Comparison of ENCODE assay signal across 12 cellular contexts in the genomic region with DNA sequence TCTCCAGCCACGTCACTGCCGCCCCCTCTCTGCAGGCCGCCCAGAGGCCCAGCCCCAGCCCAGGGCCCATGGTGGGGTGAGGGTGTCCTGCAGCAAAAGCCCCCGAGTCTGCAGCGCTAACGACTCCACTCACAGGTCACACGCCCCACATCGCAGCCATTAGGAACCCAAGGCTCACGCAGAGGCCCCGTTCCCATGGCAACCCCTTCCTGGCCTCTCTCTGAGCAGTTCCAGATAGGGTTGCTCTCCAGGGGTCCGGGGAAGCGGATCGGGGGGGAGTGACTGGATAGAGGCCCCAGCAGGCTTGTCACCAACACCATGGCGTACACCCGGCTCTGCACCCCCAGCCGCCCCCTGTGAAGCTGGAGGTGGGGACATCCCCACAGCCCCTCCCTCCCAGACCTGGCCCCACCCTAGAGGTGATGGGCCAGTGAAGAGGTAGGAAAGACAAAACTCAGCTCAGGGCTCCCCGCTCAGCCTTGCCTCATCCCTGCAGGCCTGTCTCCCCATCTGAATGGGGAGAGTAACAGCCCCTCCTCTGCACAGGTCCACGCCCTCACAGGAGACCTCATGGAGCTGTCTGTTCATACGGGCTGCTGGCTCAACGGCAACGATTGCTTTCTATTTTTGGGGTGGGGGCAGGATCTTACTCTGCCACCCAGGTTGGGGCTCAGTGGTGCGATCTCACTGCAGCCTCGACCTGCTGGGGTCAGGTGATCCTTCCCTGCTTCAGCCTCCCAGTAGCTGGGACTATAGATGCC. TPM values are rescaled to one million over a fixed set of nuclear protein-coding genes. Genes with fewer than 3 reads are reported as not detected.
DNase-seq lines count a peak whose midpoint lies in the region; ATAC-seq and TF ChIP-seq lines count a peak whose summit lies in the region.
"Had no signal": no experiment of that assay in that cellular context is flagged by ENCODE, and none has a peak within 500 bp of the region (broad histone marks: within the 10 kb centered on the region; RNA-seq: fewer than 3 reads in every experiment).

No MANE protein-coding gene starts in this region.

- ATAC-seq in activated CD8-positive, alpha-beta memory T cell treated with anti-CD3 and anti-CD28 coated beads, Interleukin-2, amount 10 ng/mL, durations not matched to agents 7 days and 5 days: peak; percentile 20
- ATAC-seq in HG02938 (IDR thresholded peaks at IDR 0.05; ENCODE audit: unreplicated experiment): no peak

- H3K27me3 Mint-ChIP-seq in activated CD8-positive, alpha-beta memory T cell treated with anti-CD3 and anti-CD28 coated beads, Interleukin-2, amount 10 ng/mL, durations not matched to agents 7 days and 5 days: no peaks in the 10 kb centered on the region

- in situ Hi-C loops in astrocyte of the spinal cord (cut with HindIII; ENCODE audit: low sequenced_read_pairs): no loop called here

- peak overlapping the region; percentile 18 for H3K27ac ChIP-seq in stomach smooth muscle (ENCODE audit: low read length)
- H3K27ac ChIP-seq: A549 had no signal

- peaks cover 12% of the 10 kb centered on the region for H3K4me1 Mint-ChIP-seq in activated CD8-positive, alpha-beta memory T cell treated with anti-CD3 and anti-CD28 coated beads, Interleukin-2, amount 10 ng/mL, durations not matched to agents 7 days and 5 days

- no peak overlapping the region for H3K9ac ChIP-seq in stomach smooth muscle (ENCODE audit: low read length in 2 of 2)

- H3K27me3 ChIP-seq in stomach smooth muscle (ENCODE audit: control insufficient read depth in 1 of 2, insufficient read depth in 2 of 2, low read length in 2 of 2): no peaks in the 10 kb centered on the region

- H3K4me1 ChIP-seq in stomach smooth muscle (ENCODE audit: control insufficient read depth, insufficient read depth, low read length): peaks cover 58% of the 10 kb centered on the region

- H3K36me3 Mint-ChIP-seq in activated CD8-positive, alpha-beta memory T cell treated with anti-CD3 and anti-CD28 coated beads, Interleukin-2, amount 10 ng/mL, durations not matched to agents 7 days and 5 days: peaks cover 10% of the 10 kb centered on the region

- no peaks in the 10 kb centered on the region for H3K9me3 ChIP-seq in stomach smooth muscle (ENCODE audit: control insufficient read depth in 2 of 2, low read length in 2 of 2)
- H3K9me3 ChIP-seq: A549 had no signal

- no peak overlapping the region for H3K4me3 Mint-ChIP-seq in activated CD8-positive, alpha-beta memory T cell treated with anti-CD3 and anti-CD28 coated beads, Interleukin-2, amount 10 ng/mL, durations not matched to agents 7 days and 5 days

- no peak overlapping the region for H3K4me3 ChIP-seq in astrocyte of the spinal cord (ENCODE audit: low read depth, low read length)
- H3K4me3 ChIP-seq in stomach smooth muscle (ENCODE audit: low read length in 2 of 2): peak overlapping the region in 1 of 2 donors; percentile 49
- H3K4me3 ChIP-seq: A549 had no signal

- no peak for TF ChIP-seq CTCF in astrocyte of the spinal cord (IDR thresholded peaks at IDR 0.05; ENCODE audit: low read depth, low read length)

- no peak for DNase-seq in activated CD8-positive, alpha-beta memory T cell treated with anti-CD3 and anti-CD28 coated beads, Interleukin-2, amount 10 ng/mL, durations not matched to agents 7 days and 5 days
- DNase-seq in activated CD8-positive, alpha-beta memory T cell treated with anti-CD3 and anti-CD28 coated beads for 24 hours: no peak
- DNase-seq in astrocyte of the spinal cord (ENCODE audit: low read depth, low spot score) (peak; percentile 50), iPS-NIHi7 (ENCODE audit: extremely low spot score) (peak; percentile 74), ureter (ENCODE audit: low spot score) (no peak), inferior parietal cortex (ENCODE audit: extremely low spot score) (no peak)
- DNase-seq: cortex of kidney, kidney, NCI-H1436 had no signal

- H3K36me3 ChIP-seq in stomach smooth muscle (ENCODE audit: control insufficient read depth in 2 of 2, insufficient read depth in 2 of 2, low read length in 2 of 2): peaks cover 8 to 10% of the 10 kb centered on the region in 2 donors

- no peaks in the 10 kb centered on the region for H3K9me3 Mint-ChIP-seq in activated CD8-positive, alpha-beta memory T cell treated with anti-CD3 and anti-CD28 coated beads, Interleukin-2, amount 10 ng/mL, durations not matched to agents 7 days and 5 days (ENCODE audit: low read depth)

- CTCF ChIA-PET in activated CD8-positive, alpha-beta memory T cell treated with anti-CD3 and anti-CD28 coated beads, Interleukin-2, amount 10 ng/mL, durations not matched to agents 7 days and 5 days (lab: Charles Lee): interaction anchor here (1.0 kb wide), 1 partner anchor 17 kb away, joined by 3 read pairs; no protein-coding TSS in a partner anchor

- H3K27ac Mint-ChIP-seq in activated CD8-positive, alpha-beta memory T cell treated with anti-CD3 and anti-CD28 coated beads, Interleukin-2, amount 10 ng/mL, durations not matched to agents 7 days and 5 days: no peak overlapping the region

RNA-seq across cellular contexts. Expression of gene TNRC18, which starts 41.2 kb away (rescaled TPM):
- 10 to 100 TPM; 64.0 to 65.7 TPM for total RNA-seq in activated CD8-positive, alpha-beta memory T cell treated with anti-CD3 and anti-CD28 coated beads, Interleukin-2, amount 10 ng/mL, durations not matched to agents 7 days and 5 days
- 118 TPM for total RNA-seq in ureter

Comparison
In these comparisons a context has a peak if more than half of its experiments do, and no peak if none do; other contexts are left out.
1. DNase-seq: peak in astrocyte of the spinal cord (single experiment) and iPS-NIHi7 (single experiment); none in activated CD8-positive, alpha-beta memory T cell treated with anti-CD3 and anti-CD28 coated beads, Interleukin-2, amount 10 ng/mL, durations not matched to agents 7 days and 5 days (single experiment), activated CD8-positive, alpha-beta memory T cell treated with anti-CD3 and anti-CD28 coated beads for 24 hours (single experiment), ureter (single experiment) and inferior parietal cortex (single experiment).